In genomic region chr2:241324775-241325174, GRCh38 we compare ENCODE assay signal across 1 cellular context.
A peak's percentile ranks its signal among the peaks of the same experiment; 100 is the strongest.
TF ChIP-seq lines count a peak whose summit lies in the region.

No MANE protein-coding gene starts in this region.

TF ChIP-seq in HepG2, 621 proteins besides CTCF, POLR2A, EP300 and RAD21:
- no peak for TF ChIP-seq ZSCAN30 (CRISPR knock-in tag; IDR thresholded peaks at IDR 0.05)
- 0 out of 2 replicates have a peak, but pooled peaks have one; percentile 31 for TF ChIP-seq RBFOX2 (IDR thresholded peaks at IDR 0.05; ENCODE audit: low read depth, low read length)
- 0 out of 2 replicates have a peak, but pooled peaks have one; percentile 26 for TF ChIP-seq ZNF841 (CRISPR knock-in tag; IDR thresholded peaks at IDR 0.05; ENCODE audit: borderline replicate concordance)
